Comparison of ENCODE assay signal across 17 cellular contexts in genomic region chr12:124296916-124297351, GRCh38. TPM values are rescaled to one million over a fixed set of nuclear protein-coding genes. Genes with fewer than 3 reads are reported as not detected.
DNase-seq lines count a peak whose midpoint lies in the region; ATAC-seq and TF ChIP-seq lines count a peak whose summit lies in the region.
"Had no signal": no experiment of that assay in that cellular context is flagged by ENCODE, and none has a peak within 500 bp of the region (broad histone marks: within the 10 kb centered on the region; RNA-seq: fewer than 3 reads in every experiment).

No MANE protein-coding gene starts in this region.

- POLR2A ChIA-PET in MCF 10A (lab: Yijun Ruan, JAX): no interaction called here
- POLR2A ChIA-PET in activated CD4-positive, alpha-beta memory T cell treated with anti-CD3 and anti-CD28 coated beads, Interleukin-2, amount 10 ng/mL, durations not matched to agents 7 days and 5 days (lab: Charles Lee): no interaction called here

- H3K4me1 Mint-ChIP-seq in MCF 10A (ENCODE audit: insufficient read depth, unreplicated experiment): no peaks in the 10 kb centered on the region
- H3K4me1 Mint-ChIP-seq in activated CD4-positive, alpha-beta memory T cell treated with anti-CD3 and anti-CD28 coated beads, Interleukin-2, amount 10 ng/mL, durations not matched to agents 7 days and 5 days: no peaks in the 10 kb centered on the region

- no peak overlapping the region for H4K8ac ChIP-seq in neuronal stem cell (ENCODE audit: low read depth, low read length)

- no peak for TF ChIP-seq POLR2A in breast epithelium (IDR thresholded peaks at IDR 0.05)

- H3K36me3 Mint-ChIP-seq in MCF 10A (ENCODE audit: insufficient read depth, unreplicated experiment): no peaks in the 10 kb centered on the region
- H3K36me3 Mint-ChIP-seq in activated CD4-positive, alpha-beta memory T cell treated with anti-CD3 and anti-CD28 coated beads, Interleukin-2, amount 10 ng/mL, durations not matched to agents 7 days and 5 days (ENCODE audit: low read depth): no peaks in the 10 kb centered on the region
- H3K36me3 Mint-ChIP-seq: CD14-positive monocyte, naive B cell had no signal

- peak in 1 of 3 donors; percentile 16 for TF ChIP-seq CTCF in breast epithelium (IDR thresholded peaks at IDR 0.05)
- TF ChIP-seq CTCF in MCF 10A (IDR thresholded peaks at IDR 0.05; ENCODE audit: unreplicated experiment): no peak
- no peak for TF ChIP-seq CTCF in hepatocyte (IDR thresholded peaks at IDR 0.05; ENCODE audit: poor library complexity)
- no peak for TF ChIP-seq CTCF in GM10266 (IDR thresholded peaks at IDR 0.05; ENCODE audit: control insufficient read depth, insufficient read depth, low read depth, missing control alignments)

- no peak overlapping the region for H2BK12ac ChIP-seq in neuronal stem cell (ENCODE audit: low read length)

- peak overlapping the region; percentile 57 for H3K23ac ChIP-seq in neuronal stem cell (ENCODE audit: low read depth, low read length, poor library complexity)

- intact Hi-C loops in breast epithelium (cut with DNase I; ENCODE audit: low total_unique reads): no loop called here
- intact Hi-C loops in MCF 10A (cut with micrococcal nuclease): no loop called here

- peaks cover 72% of the 10 kb centered on the region for H3K27me3 Mint-ChIP-seq in MCF 10A (ENCODE audit: insufficient read depth, unreplicated experiment)
- H3K27me3 Mint-ChIP-seq in activated CD4-positive, alpha-beta memory T cell treated with anti-CD3 and anti-CD28 coated beads, Interleukin-2, amount 10 ng/mL, durations not matched to agents 7 days and 5 days: peaks cover 31% of the 10 kb centered on the region

- H3K79me1 ChIP-seq in neuronal stem cell (ENCODE audit: low read depth, low read length): no peaks in the 10 kb centered on the region

- H3K4me2 ChIP-seq in hepatocyte: peak overlapping the region; percentile 86
- no peak overlapping the region for H3K4me2 ChIP-seq in neuronal stem cell (ENCODE audit: insufficient read depth, low read length, poor library complexity, severe bottlenecking)

- no peak overlapping the region for H3K4me3 Mint-ChIP-seq in MCF 10A (ENCODE audit: unreplicated experiment)
- no peak overlapping the region for H3K4me3 Mint-ChIP-seq in activated CD4-positive, alpha-beta memory T cell treated with anti-CD3 and anti-CD28 coated beads, Interleukin-2, amount 10 ng/mL, durations not matched to agents 7 days and 5 days
- H3K4me3 Mint-ChIP-seq: T-helper 1 cell treated with Interleukin-12 subunit alpha and Interleukin-12 subunit beta and Interleukin-4 antibody, amounts not matched to agents 30 μg/mL and 1 μg/mL, for 36 hours had no signal

- H2AFZ ChIP-seq in hepatocyte (no peak overlapping the region), neuronal stem cell (ENCODE audit: low read length) (no peak overlapping the region)

- ATAC-seq in GM21526 (IDR thresholded peaks at IDR 0.05; ENCODE audit: low FRiP score, unreplicated experiment): no peak

- H3K4me1 ChIP-seq in breast epithelium (peaks cover 0 to 6% of the 10 kb centered on the region in 2 donors), hepatocyte (ENCODE audit: insufficient read depth) (peaks cover 27% of the 10 kb centered on the region), neuronal stem cell (ENCODE audit: control insufficient read depth in 2 of 2, insufficient read depth in 1 of 2, low read depth in 1 of 2, low read length in 2 of 2) (peaks cover 8 to 24% of the 10 kb centered on the region in 2 donors)
- H3K4me1 ChIP-seq: HAP-1 had no signal

- H3K9me3 ChIP-seq in breast epithelium (no peaks in the 10 kb centered on the region), hepatocyte (ENCODE audit: low read depth) (no peaks in the 10 kb centered on the region), neuronal stem cell (replicated peaks in 1 of 2; ENCODE audit: control insufficient read depth in 2 of 2, insufficient read depth in 1 of 2, low read depth in 1 of 2, low read length in 2 of 2) (no peaks in the 10 kb centered on the region)
- H3K9me3 ChIP-seq: HAP-1, right atrium auricular region had no signal

- no peak overlapping the region for H2BK15ac ChIP-seq in neuronal stem cell (ENCODE audit: low read length)

- CTCF ChIA-PET in MCF 10A (lab: Yijun Ruan, JAX): interaction anchor here (0.6 to 0.8 kb wide), 2 partner anchors 19 to 1226 kb away, joined by 3 read pairs; no protein-coding TSS in a partner anchor
- CTCF ChIA-PET in activated CD4-positive, alpha-beta memory T cell treated with anti-CD3 and anti-CD28 coated beads, Interleukin-2, amount 10 ng/mL, durations not matched to agents 7 days and 5 days (lab: Charles Lee): no interaction called here

- peak overlapping the region in 2 of 3 donors; percentile 57 to 64 for H3K4me3 ChIP-seq in breast epithelium
- peak overlapping the region; percentile 79 for H3K4me3 ChIP-seq in hepatocyte
- peak overlapping the region in 1 of 2 donors; percentile 42 for H3K4me3 ChIP-seq in neuronal stem cell (ENCODE audit: low read length in 2 of 2)
- H3K4me3 ChIP-seq: HAP-1, right atrium auricular region had no signal

- H3K9me2 ChIP-seq in hepatocyte (replicated peaks; ENCODE audit: insufficient read depth): no peaks in the 10 kb centered on the region

- H3K36me3 ChIP-seq in breast epithelium: no peaks in the 10 kb centered on the region
- H3K36me3 ChIP-seq in hepatocyte (replicated peaks; ENCODE audit: insufficient read depth, low read depth): no peaks in the 10 kb centered on the region
- H3K36me3 ChIP-seq in neuronal stem cell (replicated peaks in 1 of 2; ENCODE audit: control insufficient read depth in 2 of 2, insufficient read depth in 2 of 2, low read length in 2 of 2): no peaks in the 10 kb centered on the region
- H3K36me3 ChIP-seq: HAP-1, right atrium auricular region had no signal

- H3K4ac ChIP-seq in neuronal stem cell (ENCODE audit: low read length): no peak overlapping the region

- H3K14ac ChIP-seq in neuronal stem cell (ENCODE audit: low read length): no peak overlapping the region

- no peaks in the 10 kb centered on the region for H3K9me3 Mint-ChIP-seq in MCF 10A (ENCODE audit: unreplicated experiment)
- H3K9me3 Mint-ChIP-seq in activated CD4-positive, alpha-beta memory T cell treated with anti-CD3 and anti-CD28 coated beads, Interleukin-2, amount 10 ng/mL, durations not matched to agents 7 days and 5 days: no peaks in the 10 kb centered on the region
- H3K9me3 Mint-ChIP-seq: naive B cell; T-helper 1 cell treated with Interleukin-12 subunit alpha and Interleukin-12 subunit beta and Interleukin-4 antibody, amounts not matched to agents 30 μg/mL and 1 μg/mL, for 36 hours had no signal

- no peak overlapping the region for H3K27ac Mint-ChIP-seq in MCF 10A (ENCODE audit: low read depth, unreplicated experiment)
- no peak overlapping the region for H3K27ac Mint-ChIP-seq in activated CD4-positive, alpha-beta memory T cell treated with anti-CD3 and anti-CD28 coated beads, Interleukin-2, amount 10 ng/mL, durations not matched to agents 7 days and 5 days
- H3K27ac Mint-ChIP-seq: T-helper 1 cell treated with Interleukin-12 subunit alpha and Interleukin-12 subunit beta and Interleukin-4 antibody, amounts not matched to agents 30 μg/mL and 1 μg/mL, for 36 hours had no signal

- peaks cover 34% of the 10 kb centered on the region for H4K20me1 ChIP-seq in hepatocyte (ENCODE audit: insufficient read depth, poor library complexity, severe bottlenecking)

- peak in 1 of 2 donors; percentile 40 for DNase-seq in breast epithelium (ENCODE audit: low spot score in 2 of 2)
- no peak for DNase-seq in MCF 10A (ENCODE audit: unreplicated experiment)
- no peak for DNase-seq in hepatocyte (ENCODE audit: low spot score)
- no peak for DNase-seq in neuronal stem cell (ENCODE audit: low spot score)
- DNase-seq in activated CD4-positive, alpha-beta memory T cell treated with anti-CD3 and anti-CD28 coated beads, Interleukin-2, amount 10 ng/mL, durations not matched to agents 7 days and 5 days: no peak
- no peak for DNase-seq in anterior cingulate cortex (lab: John Stamatoyannopoulos, UW)
- DNase-seq in GM10266 (ENCODE audit: extremely low spot score): no peak
- DNase-seq: 8988T, amygdala, hypothalamus, IMR-90, naive B cell had no signal

- H3K9ac ChIP-seq in neuronal stem cell (ENCODE audit: low read depth, low read length, poor library complexity): no peak overlapping the region

- peaks cover 57% of the 10 kb centered on the region for H3K79me2 ChIP-seq in hepatocyte

- H2AK5ac ChIP-seq in neuronal stem cell (ENCODE audit: low read depth, low read length): peak overlapping the region; percentile 70

- no peak overlapping the region for H2BK5ac ChIP-seq in neuronal stem cell (ENCODE audit: low read length)

- no peak overlapping the region for H2BK120ac ChIP-seq in neuronal stem cell (ENCODE audit: low read depth, low read length)

- H4K91ac ChIP-seq in neuronal stem cell (ENCODE audit: low read depth, low read length, poor library complexity): no peak overlapping the region

- H3K27me3 ChIP-seq in breast epithelium (peaks cover 0 to 7% of the 10 kb centered on the region in 2 donors), hepatocyte (no peaks in the 10 kb centered on the region), neuronal stem cell (ENCODE audit: control insufficient read depth in 3 of 3, insufficient read depth in 3 of 3, low read depth in 1 of 3, low read length in 3 of 3) (peaks cover 2 to 26% (median 8%) of the 10 kb centered on the region in 3 experiments)
- H3K27me3 ChIP-seq: right atrium auricular region had no signal

- H3K27ac ChIP-seq in breast epithelium: peak overlapping the region; percentile 52 to 70
- H3K27ac ChIP-seq in hepatocyte: peak overlapping the region; percentile 87
- H3K27ac ChIP-seq in neuronal stem cell (replicated peaks; ENCODE audit: low read length): no peak overlapping the region
- H3K27ac ChIP-seq: right atrium auricular region had no signal

- no TSS peak for BruUV-seq in MCF 10A (replicated peaks; lab: Mats Ljungman, UMichigan)

- 58% methylated on average over 9 of the region's 9 CpGs for WGBS in hepatocyte (ENCODE audit: low lambda C conversion rate, missing lambda C conversion rate)
- WGBS in neuronal stem cell (ENCODE audit: extremely low coverage in 2 of 2, insufficient read length in 2 of 2, insufficient replicate concordance in 1 of 2), 2 donors: no CpG with 5 or more reads among the region's 9 CpGs

- H3K18ac ChIP-seq in neuronal stem cell (ENCODE audit: low read length): peak overlapping the region; percentile 61

RNA-seq across cellular contexts. Expression of gene RFLNA, which starts 2.0 kb away (rescaled TPM):
- 10 to 100 TPM in 1 of 3 donors, 1 to 10 TPM in 1, not detected in 1; 1.3 to 11.4 TPM for total RNA-seq in breast epithelium
- not detected in 2 replicates for total RNA-seq in MCF 10A (2022)
- total RNA-seq in hepatocyte: 57.8 and 62.8 TPM in 2 replicates
- polyA plus RNA-seq in hepatocyte: 54.1 and 67.8 TPM in 2 replicates
- polyA plus RNA-seq in neuronal stem cell (2013, experiment 1 of 2): 1.5 TPM
- 2.0 TPM for polyA plus RNA-seq in neuronal stem cell (2013, experiment 2 of 2)
- total RNA-seq in activated CD4-positive, alpha-beta memory T cell treated with anti-CD3 and anti-CD28 coated beads, Interleukin-2, amount 10 ng/mL, durations not matched to agents 7 days and 5 days: not detected
- total RNA-seq: IMR-90 had no signal
- polyA plus RNA-seq: CD14-positive monocyte, IMR-90 had no signal
